1 cellular context compared by ENCODE assay signal in genomic region chr6:149305372-149305771, GRCh38.
TF ChIP-seq lines count a peak whose summit lies in the region.

No MANE protein-coding gene starts in this region.

TF ChIP-seq in GM12878, 131 proteins besides CTCF, POLR2A, EP300 and RAD21:
- TF ChIP-seq NR2F1 (conservative IDR thresholded peaks at IDR 0.05) (no peak), E2F8 (IDR thresholded peaks at IDR 0.05; ENCODE audit: low read depth, partially characterized antibody) (no peak), STAT3 (IDR thresholded peaks at IDR 0.05; ENCODE audit: low read depth, low read length) (no peak), IKZF1 (conservative IDR thresholded peaks at IDR 0.05) (no peak), NKRF (conservative IDR thresholded peaks at IDR 0.05) (no peak), MTA3 (IDR thresholded peaks at IDR 0.05; ENCODE audit: borderline replicate concordance, low read length) (no peak), CREB1 (IDR thresholded peaks at IDR 0.05; ENCODE audit: low read depth) (no peak), WRNIP1 (IDR thresholded peaks at IDR 0.05; ENCODE audit: borderline replicate concordance, low read depth, low read length) (no peak), ZZZ3 (IDR thresholded peaks at IDR 0.05; ENCODE audit: control insufficient read depth, insufficient read length, low read depth) (no peak), ZNF592 (IDR thresholded peaks at IDR 0.05) (no peak), CREM (IDR thresholded peaks at IDR 0.05; ENCODE audit: low read depth) (no peak), MEF2A (IDR thresholded peaks at IDR 0.05; ENCODE audit: insufficient read depth, low read depth, low read length) (no peak)
TF ChIP-seq in GM12878: peak in this region for 0.
